Comparison of ENCODE assay signal across 8 cellular contexts in the genomic region with DNA sequence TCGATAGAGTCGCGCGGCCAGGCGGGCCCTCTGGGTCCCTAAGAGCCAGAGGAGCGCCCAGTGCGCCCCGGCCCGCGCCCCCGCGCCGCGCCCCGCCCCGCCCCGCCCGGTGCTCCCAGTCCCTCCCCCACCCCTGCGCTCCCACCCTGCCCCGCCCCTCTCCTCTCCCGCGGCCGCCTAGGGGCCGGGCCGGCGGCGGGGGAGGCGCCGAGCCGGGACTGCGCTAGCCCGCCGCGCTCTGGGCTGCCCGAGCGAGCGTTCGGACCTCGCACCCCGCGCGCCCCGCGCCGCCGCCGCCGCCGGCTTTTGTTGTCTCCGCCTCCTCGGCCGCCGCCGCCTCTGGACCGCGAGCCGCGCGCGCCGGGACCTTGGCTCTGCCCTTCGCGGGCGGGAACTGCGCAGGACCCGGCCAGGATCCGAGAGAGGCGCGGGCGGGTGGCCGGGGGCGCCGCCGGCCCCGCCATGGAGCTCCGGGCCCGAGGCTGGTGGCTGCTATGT. TPM values are rescaled to one million over a fixed set of nuclear protein-coding genes. Genes with fewer than 3 reads are reported as not detected.
DNase-seq lines count a peak whose midpoint lies in the region; ATAC-seq and TF ChIP-seq lines count a peak whose summit lies in the region.

A gene with protein sequence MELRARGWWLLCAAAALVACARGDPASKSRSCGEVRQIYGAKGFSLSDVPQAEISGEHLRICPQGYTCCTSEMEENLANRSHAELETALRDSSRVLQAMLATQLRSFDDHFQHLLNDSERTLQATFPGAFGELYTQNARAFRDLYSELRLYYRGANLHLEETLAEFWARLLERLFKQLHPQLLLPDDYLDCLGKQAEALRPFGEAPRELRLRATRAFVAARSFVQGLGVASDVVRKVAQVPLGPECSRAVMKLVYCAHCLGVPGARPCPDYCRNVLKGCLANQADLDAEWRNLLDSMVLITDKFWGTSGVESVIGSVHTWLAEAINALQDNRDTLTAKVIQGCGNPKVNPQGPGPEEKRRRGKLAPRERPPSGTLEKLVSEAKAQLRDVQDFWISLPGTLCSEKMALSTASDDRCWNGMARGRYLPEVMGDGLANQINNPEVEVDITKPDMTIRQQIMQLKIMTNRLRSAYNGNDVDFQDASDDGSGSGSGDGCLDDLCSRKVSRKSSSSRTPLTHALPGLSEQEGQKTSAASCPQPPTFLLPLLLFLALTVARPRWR (plus strand): TSS at position 207 of the 498 bp plus-strand sequence. CDS start 256 bp downstream, at position 463.

- peak within 1 kb of the TSS; percentile 44 for H3K4me3 ChIP-seq in GM12865 (ENCODE audit: low read depth, low read length)
- H3K4me3 ChIP-seq in NT2/D1 (ENCODE audit: insufficient read length, low read depth) = peak within 1 kb of the TSS; percentile 81
- H3K4me3 ChIP-seq in adrenal gland = peak within 1 kb of the TSS in 3 of 4 donors; percentile 15 to 96 (median 69)
- peak within 1 kb of the TSS; percentile 66 for H3K4me3 ChIP-seq in ovary

- H3K36me3 ChIP-seq in NT2/D1 (ENCODE audit: insufficient read depth, insufficient read length, low read length) (peaks cover 25% of the 10 kb centered on the region), adrenal gland (replicated peaks in 1 of 2) (no peaks in the 10 kb centered on the region), ovary (no peaks in the 10 kb centered on the region)

- 0% methylated on average over 49 to 77 of the region's 77 CpGs; no CpG with 5 or more reads in 2 of the 4 donors for WGBS in adrenal gland, 4 donors
- WGBS in ovary, 3 donors = 0% methylated on average over 12 to 77 of the region's 77 CpGs

- H3K4me1 ChIP-seq in NT2/D1 (ENCODE audit: insufficient read depth, insufficient read length) = peaks cover 44% of the 10 kb centered on the region
- H3K4me1 ChIP-seq in adrenal gland (replicated peaks in 1 of 2) = peaks cover 33 to 37% of the 10 kb centered on the region in 2 donors
- peaks cover 17% of the 10 kb centered on the region for H3K4me1 ChIP-seq in ovary (ENCODE audit: insufficient read depth)

- intact Hi-C loops in adrenal gland (cut with DNase I) = loop anchor here in 1 of 2 donors (5.0 kb wide), 1 partner anchor 203 kb away; no protein-coding TSS in a partner anchor
- intact Hi-C loops in Right ventricle myocardium superior (cut with DNase I) = loop anchor here (10.0 kb wide), 1 partner anchor 141 kb away; no protein-coding TSS in a partner anchor
- intact Hi-C loops in ovary (cut with DNase I) = loop anchor here in 1 of 4 donors (5.0 kb wide), 1 partner anchor 127 kb away; a partner anchor contains a TSS

- TF ChIP-seq POLR2A in adrenal gland (IDR thresholded peaks at IDR 0.05) (peak; percentile 58 to 83), ovary (IDR thresholded peaks at IDR 0.05) (peak; percentile 24)

- TF ChIP-seq CTCF in GM12865 (IDR thresholded peaks at IDR 0.05; ENCODE audit: insufficient read depth, low read depth, low read length, missing control alignments) (no peak), adrenal gland (IDR thresholded peaks at IDR 0.05) (peak in 1 of 6 experiments; percentile 14), ovary (IDR thresholded peaks at IDR 0.05) (no peak)

- no peak for TF ChIP-seq EP300 in ovary (IDR thresholded peaks at IDR 0.05)

- ATAC-seq in HG03045 (IDR thresholded peaks at IDR 0.05; ENCODE audit: unreplicated experiment) = peak; percentile 41
- ATAC-seq in Right ventricle myocardium superior (ENCODE audit: poor library complexity) = peak; percentile 57

- DNase-seq in A172 (ENCODE audit: low spot score) (peak; percentile 60), GM12865 (ENCODE audit: low read depth) (peak; percentile 72), NT2/D1 (ENCODE audit: low read depth, low spot score) (no peak), adrenal gland (peak; percentile 72 to 83 (median 80)), Right ventricle myocardium superior (peak; percentile 82), ovary (peak; percentile 71 to 84 (median 78)), retina (no peak)

- H3K27ac ChIP-seq in adrenal gland = peak within 1 kb of the TSS; percentile 79 to 100 (median 91)
- peak within 1 kb of the TSS; percentile 79 to 91 for H3K27ac ChIP-seq in ovary

- peaks cover 5% of the 10 kb centered on the region; the same call in 1 of the 2 replicates for H3K9me3 ChIP-seq in NT2/D1 (ENCODE audit: insufficient read depth, low read length)
- H3K9me3 ChIP-seq in adrenal gland (replicated peaks in 1 of 3) = no peaks in the 10 kb centered on the region
- H3K9me3 ChIP-seq in ovary = no peaks in the 10 kb centered on the region

- peak within 1 kb of the TSS; percentile 91 for H3K9ac ChIP-seq in NT2/D1 (ENCODE audit: insufficient read length, low read depth)

- H3K27me3 ChIP-seq in NT2/D1 (ENCODE audit: insufficient read depth, insufficient read length) = peaks cover 18% of the 10 kb centered on the region
- H3K27me3 ChIP-seq in adrenal gland = no peaks in the 10 kb centered on the region
- no peaks in the 10 kb centered on the region for H3K27me3 ChIP-seq in ovary

RNA-seq across cellular contexts. Expression of the gene that starts here (rescaled TPM):
- 182 and 198 TPM in 2 replicates for total RNA-seq in A172 (2014; rRNA removed; shearing (Covaris generic))
- total RNA-seq in adrenal gland (100 to 1,000 TPM in 7 of 8 donors, 10 to 100 TPM in 1; 75.1 to 202 (median 143) TPM), Right ventricle myocardium superior (154 TPM), ovary (100 to 1,000 TPM in 1 of 7 donors, 10 to 100 TPM in 6; 27.2 to 149 (median 73.3) TPM)
- polyA plus RNA-seq in adrenal gland (10 to 100 TPM; 13.4 to 97.6 (median 70.9) TPM), ovary (10 to 100 TPM in 1 of 2 donors, 1 to 10 TPM in 1; 2.9 to 63.3 TPM)

Comparison
In these comparisons a context has a peak if more than half of its experiments do, and no peak if none do; other contexts are left out.
1. DNase-seq: peak in A172 (single experiment), GM12865 (single experiment), adrenal gland (7 of 7), Right ventricle myocardium superior (single experiment) and ovary (5 of 5); none in NT2/D1 (single experiment) and retina (single experiment).
2. Peak in every context shown above with its lines, with median percentiles within 50 percentile points of each other: H3K4me3 ChIP-seq.